ENCODE assay signal across 17 cellular contexts in the genomic region with DNA sequence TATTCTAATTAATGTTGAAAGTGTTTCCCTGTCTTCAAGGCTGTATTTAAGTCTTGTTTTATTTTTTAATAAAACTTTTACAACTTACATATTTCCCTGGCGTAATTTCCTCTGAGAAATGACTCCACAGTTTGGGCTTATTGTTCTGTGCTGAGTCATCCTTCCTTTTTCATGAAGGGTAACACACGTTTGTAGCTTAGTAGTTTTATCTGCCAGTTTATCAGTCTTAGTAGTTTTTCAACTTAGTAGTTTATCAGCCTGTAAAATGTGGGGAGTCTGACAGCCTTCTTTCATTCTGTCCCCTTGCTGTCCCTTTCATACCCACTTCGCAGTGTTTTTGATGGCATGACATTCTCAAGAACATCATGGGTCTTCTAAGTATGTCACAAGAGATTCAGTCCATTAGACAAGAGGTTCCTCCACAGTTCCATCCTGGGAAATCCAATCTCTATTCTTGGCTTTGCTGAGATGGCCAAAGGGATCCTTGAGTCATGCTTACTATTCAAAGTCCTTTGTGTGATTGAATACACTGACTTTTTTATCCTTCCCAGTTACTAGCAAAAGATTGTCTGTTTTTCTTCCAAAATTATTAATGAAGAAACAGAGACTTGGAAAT. TPM values are rescaled to one million over a fixed set of nuclear protein-coding genes. Genes with fewer than 3 reads are reported as not detected.
A peak's percentile ranks its signal among the peaks of the same experiment; 100 is the strongest.
DNase-seq lines count a peak whose midpoint lies in the region; FAIRE-seq and TF ChIP-seq lines count a peak whose summit lies in the region.
"Had no signal": no experiment of that assay in that cellular context is flagged by ENCODE, and none has a peak within 500 bp of the region (broad histone marks: within the 10 kb centered on the region; RNA-seq: fewer than 3 reads in every experiment).

No MANE protein-coding gene starts in this region.

- no peak overlapping the region for H3K27ac Mint-ChIP-seq in mesothelial cell of epicardium
- H3K27ac Mint-ChIP-seq: activated B cell treated with CpG ODN at 0.5 μM for 24 hours, memory B cell, type B pancreatic cell had no signal

- no peaks in the 10 kb centered on the region for H3K36me3 Mint-ChIP-seq in mesothelial cell of epicardium
- H3K36me3 Mint-ChIP-seq: memory B cell, type B pancreatic cell had no signal

- no peak overlapping the region for H3K4me3 ChIP-seq in bronchial epithelial cell (ENCODE audit: low read depth, low read length)

- H3K9me3 Mint-ChIP-seq in mesothelial cell of epicardium = peaks cover 26% of the 10 kb centered on the region
- H3K9me3 Mint-ChIP-seq: activated B cell treated with CpG ODN at 0.5 μM for 24 hours had no signal

- peaks cover 11% of the 10 kb centered on the region for H3K27me3 Mint-ChIP-seq in mesothelial cell of epicardium (ENCODE audit: low read depth)
- H3K27me3 Mint-ChIP-seq: type B pancreatic cell had no signal

- H3K4me1 Mint-ChIP-seq in mesothelial cell of epicardium = no peaks in the 10 kb centered on the region
- H3K4me1 Mint-ChIP-seq: activated B cell treated with CpG ODN at 0.5 μM for 24 hours had no signal

- no peaks in the 10 kb centered on the region for H3K27me3 ChIP-seq in bronchial epithelial cell (ENCODE audit: control insufficient read depth, insufficient read depth, low read length)

- no peak for TF ChIP-seq POLR2A in GM12891 (IDR thresholded peaks at IDR 0.05; ENCODE audit: low read depth, low read length)

- FAIRE-seq in bronchial epithelial cell (lab: Jason Lieb, UNC) = no peak
- FAIRE-seq in GM12891 (lab: Jason Lieb, UNC) = no peak
- FAIRE-seq: HTR-8/SVneo had no signal

- no peaks in the 10 kb centered on the region for H3K36me3 ChIP-seq in bronchial epithelial cell (ENCODE audit: control insufficient read depth, insufficient read depth, low read length)

- no peak overlapping the region for H3K4me3 Mint-ChIP-seq in mesothelial cell of epicardium
- H3K4me3 Mint-ChIP-seq: activated B cell treated with CpG ODN at 0.5 μM for 24 hours, memory B cell, type B pancreatic cell had no signal

- TF ChIP-seq CTCF in bronchial epithelial cell (IDR thresholded peaks at IDR 0.05; ENCODE audit: insufficient read depth, low read length, severe bottlenecking) (no peak), mesothelial cell of epicardium (IDR thresholded peaks at IDR 0.05; ENCODE audit: unreplicated experiment) (no peak)

- DNase-seq in H4 (ENCODE audit: low spot score) (peak; percentile 14), NCI-H226 (peak; percentile 63), bronchial epithelial cell (ENCODE audit: low read depth) (peak; percentile 73), myocyte (ENCODE audit: low read depth) (peak; percentile 32), mesothelial cell of epicardium (ENCODE audit: low spot score in 2 of 2, unreplicated experiment in 2 of 2) (no peak), germinal center (ENCODE audit: low spot score) (no peak), GM12891 (ENCODE audit: insufficient read length, low spot score) (no peak)
- no peak for DNase-seq in activated effector memory CD4-positive, alpha-beta T cell treated with anti-CD3 and anti-CD28 coated beads, Interleukin-2, amount 50 U/mL, for 16 hours
- DNase-seq: activated B cell treated with CpG ODN at 0.5 μM for 24 hours; amygdala; effector memory CD4-positive, alpha-beta T cell; NCI-H1417 treated with DMSO at 0.1 percent for 48 hours; NCI-H524 treated with DMSO at 0.1 percent for 48 hours; SHP77 treated with DMSO at 0.1 percent for 48 hours had no signal

TF ChIP-seq in GM12891, 5 proteins besides CTCF, POLR2A, EP300 and RAD21:
- TF ChIP-seq POLR2AphosphoS5 (IDR thresholded peaks at IDR 0.05; ENCODE audit: low read depth, low read length) (no peak), TAF1 (IDR thresholded peaks at IDR 0.05; ENCODE audit: low read depth, low read length) (no peak), SPI1 (IDR thresholded peaks at IDR 0.05; ENCODE audit: low read depth, low read length) (no peak), POU2F2 (IDR thresholded peaks at IDR 0.05; ENCODE audit: low read depth, low read length) (no peak), PAX5 (IDR thresholded peaks at IDR 0.05; ENCODE audit: insufficient read depth, low read length, severe bottlenecking) (no peak)
TF ChIP-seq in GM12891: peak in this region for 0.

RNA-seq across cellular contexts. Expression of gene SGPP2, which starts 60.0 kb away (rescaled TPM):
- total RNA-seq in H4 (2014; rRNA removed; shearing (Covaris generic)) = not detected in 2 replicates
- 9.7 and 40.1 TPM in 2 replicates for total RNA-seq in bronchial epithelial cell
- total RNA-seq in myocyte = not detected in 2 replicates
- polyA plus RNA-seq in myocyte (2012) = 0.25 TPM
- 0.23 to 0.42 TPM (median 0.25 TPM) in 3 replicates for total RNA-seq in mesothelial cell of epicardium
- 16.4 TPM for polyA plus RNA-seq in GM12891 (2012; ENCODE audit: low read depth, missing spikeins)

Comparison
In these comparisons a context has a peak if more than half of its experiments do, and no peak if none do; other contexts are left out.
1. DNase-seq: peak in H4 (single experiment), NCI-H226 (single experiment), bronchial epithelial cell (single experiment) and myocyte (single experiment); none in activated effector memory CD4-positive, alpha-beta T cell treated with anti-CD3 and anti-CD28 coated beads, Interleukin-2, amount 50 U/mL, for 16 hours (single experiment), mesothelial cell of epicardium (0 of 2), germinal center (single experiment) and GM12891 (single experiment).